12 cellular contexts compared by ENCODE assay signal in the genomic region with DNA sequence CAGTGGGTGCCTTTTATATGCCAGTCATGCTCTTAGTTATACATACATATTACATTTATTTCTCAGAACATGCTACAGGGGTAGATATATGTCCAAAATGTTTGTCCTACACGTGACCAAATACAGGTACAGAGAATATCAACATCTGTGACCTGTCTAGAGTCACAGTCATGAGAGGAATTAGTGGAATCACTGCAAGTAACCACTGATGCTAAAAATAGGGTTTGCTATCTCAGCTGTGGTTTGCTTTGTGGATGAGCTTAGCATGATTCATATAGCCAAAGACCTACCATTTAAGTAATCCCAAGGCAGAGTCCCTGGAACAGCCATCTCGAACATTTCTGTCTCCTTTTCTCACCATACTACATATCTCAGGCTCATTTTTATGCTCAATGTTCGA. TPM values are rescaled to one million over a fixed set of nuclear protein-coding genes. Genes with fewer than 3 reads are reported as not detected.
DNase-seq lines count a peak whose midpoint lies in the region; FAIRE-seq and TF ChIP-seq lines count a peak whose summit lies in the region.
"Had no signal": no experiment of that assay in that cellular context is flagged by ENCODE, and none has a peak within 500 bp of the region (broad histone marks: within the 10 kb centered on the region; RNA-seq: fewer than 3 reads in every experiment).

No MANE protein-coding gene starts in this region.

- no peak for FAIRE-seq in bronchial epithelial cell (lab: Jason Lieb, UNC)

- no peak overlapping the region for H3K27ac ChIP-seq in colonic mucosa
- H3K27ac ChIP-seq: 22Rv1 had no signal

- H3K9me3 ChIP-seq in colonic mucosa = no peaks in the 10 kb centered on the region

- H3K36me3 ChIP-seq in bronchial epithelial cell (ENCODE audit: control insufficient read depth, insufficient read depth, low read length) = no peaks in the 10 kb centered on the region
- no peaks in the 10 kb centered on the region for H3K36me3 ChIP-seq in colonic mucosa

- DNase-seq in DMS53 (lab: John Stamatoyannopoulos, UW) (peak; percentile 7), DMS53 treated with DMSO at 0.1 percent for 48 hours (lab: John Stamatoyannopoulos, UW; ENCODE audit: unreplicated experiment) (no peak), MV-4-11 (lab: John Stamatoyannopoulos, UW) (peak; percentile 65), bronchial epithelial cell (ENCODE audit: low read depth) (peak; percentile 92), skeletal muscle cell (ENCODE audit: low read depth) (peak; percentile 67), NCI-H446 (lab: John Stamatoyannopoulos, UW) (no peak), colonic mucosa (no peak)
- no peak for DNase-seq in activated CD4-positive, alpha-beta T cell treated with anti-CD3 and anti-CD28 coated beads for 1 hour
- DNase-seq: activated T-cell treated with anti-CD3 and anti-CD28 coated beads, Interleukin-2, amount 50 U/mL, for 1 hour; nucleus accumbens had no signal

- H3K4me3 ChIP-seq in bronchial epithelial cell (ENCODE audit: low read depth, low read length) = no peak overlapping the region
- H3K4me3 ChIP-seq in skeletal muscle cell (ENCODE audit: low read depth, low read length) = no peak overlapping the region
- no peak overlapping the region for H3K4me3 ChIP-seq in colonic mucosa

- no peak overlapping the region for H3K9ac ChIP-seq in colonic mucosa (ENCODE audit: low read depth in 2 of 2, low read length in 2 of 2)

- no peaks in the 10 kb centered on the region for H3K4me1 ChIP-seq in colonic mucosa

- intact Hi-C loops in colonic mucosa (cut with DNase I) = no loop called here

- H3K27me3 ChIP-seq in bronchial epithelial cell (ENCODE audit: control insufficient read depth, insufficient read depth, low read length) = peaks cover 15% of the 10 kb centered on the region
- H3K27me3 ChIP-seq in colonic mucosa = no peaks in the 10 kb centered on the region

- TF ChIP-seq CTCF in bronchial epithelial cell (IDR thresholded peaks at IDR 0.05; ENCODE audit: insufficient read depth, low read length, severe bottlenecking) = no peak
- TF ChIP-seq CTCF in colonic mucosa (IDR thresholded peaks at IDR 0.05) = no peak

RNA-seq across cellular contexts. Expression of a gene that starts 32.3 kb away (rescaled TPM):
- total RNA-seq in bronchial epithelial cell = not detected in 2 replicates
- total RNA-seq in colonic mucosa = not detected
- total RNA-seq: T-helper 2 cell treated with Interferon-gamma antibody and Interleukin-4, amounts not matched to agents 100 ng/mL and 5 ng/mL, for 36 hours had no signal

RNA-seq across cellular contexts. Expression of a gene that starts 36.6 kb away (rescaled TPM):
- total RNA-seq in bronchial epithelial cell = not detected in 2 replicates
- not detected for total RNA-seq in colonic mucosa
- total RNA-seq: T-helper 2 cell treated with Interferon-gamma antibody and Interleukin-4, amounts not matched to agents 100 ng/mL and 5 ng/mL, for 36 hours had no signal

Comparison
In these comparisons a context has a peak if more than half of its experiments do, and no peak if none do; other contexts are left out.
1. DNase-seq: peak in DMS53 (single experiment), MV-4-11 (single experiment), bronchial epithelial cell (single experiment) and skeletal muscle cell (single experiment); none in DMS53 treated with DMSO at 0.1 percent for 48 hours (single experiment), NCI-H446 (0 of 2), activated CD4-positive, alpha-beta T cell treated with anti-CD3 and anti-CD28 coated beads for 1 hour (single experiment) and colonic mucosa (single experiment).